ENCODE assay signal across 34 cellular contexts in genomic region chr10:46046261-46046660, GRCh38. TPM values are rescaled to one million over a fixed set of nuclear protein-coding genes. Genes with fewer than 3 reads are reported as not detected.
"Had no signal": no experiment of that assay in that cellular context is flagged by ENCODE, and none has a peak within 500 bp of the region (broad histone marks: within the 10 kb centered on the region; RNA-seq: fewer than 3 reads in every experiment).

A gene with protein sequence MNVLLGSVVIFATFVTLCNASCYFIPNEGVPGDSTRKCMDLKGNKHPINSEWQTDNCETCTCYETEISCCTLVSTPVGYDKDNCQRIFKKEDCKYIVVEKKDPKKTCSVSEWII (minus strand): TSS chr10:46046269. CDS start chr10:46046237, 32 bp downstream.

- DNase-seq: activated CD4-positive, alpha-beta memory T cell treated with anti-CD3 and anti-CD28 coated beads, Interleukin-2, amount 10 ng/mL, durations not matched to agents 7 days and 5 days; activated CD4-positive, alpha-beta T cell treated with anti-CD3 and anti-CD28 coated beads for 1 hour; activated CD4-positive, alpha-beta T cell treated with anti-CD3 and anti-CD28 coated beads for 4 hours; activated CD4-positive, alpha-beta T cell treated with anti-CD3 and anti-CD28 coated beads, Interleukin-2, amount 10 ng/mL, durations not matched to agents 7 days and 5 days; activated CD4-positive, alpha-beta T cell treated with anti-CD3 and anti-CD28 coated beads, Interleukin-2, amount 50 U/mL, for 4 hours; activated CD8-positive, alpha-beta memory T cell treated with anti-CD3 and anti-CD28 coated beads, Interleukin-2, amount 50 U/mL, for 48 hours; activated gamma-delta T cell; activated naive CD4-positive, alpha-beta T cell; activated naive CD4-positive, alpha-beta T cell treated with anti-CD3 and anti-CD28 coated beads, Interleukin-2, amount 10 ng/mL, durations not matched to agents 7 days and 5 days; activated naive CD8-positive, alpha-beta T cell treated with anti-CD3 and anti-CD28 coated beads, Interleukin-2, amount 10 ng/mL, durations not matched to agents 7 days and 5 days; activated T-cell treated with anti-CD3 and anti-CD28 coated beads for 4 hours; activated T-cell treated with anti-CD3 and anti-CD28 coated beads, Interleukin-2, amount 50 U/mL, for 24 hours; activated T-cell treated with anti-CD3 and anti-CD28 coated beads, Interleukin-2, amount 50 U/mL, for 72 hours; brain microvascular endothelial cell; dorsolateral prefrontal cortex; effector memory CD4-positive, alpha-beta T cell; erythroblast; foreskin keratinocyte; gastrocnemius medialis; glutamatergic neuron; heart left ventricle; T-helper 2 cell had no signal

- H3K4me1 ChIP-seq: ascending aorta, foreskin keratinocyte, gastrocnemius medialis, heart left ventricle had no signal

- H3K4me1 Mint-ChIP-seq: activated CD4-positive, alpha-beta memory T cell treated with anti-CD3 and anti-CD28 coated beads, Interleukin-2, amount 10 ng/mL, durations not matched to agents 7 days and 5 days; activated CD4-positive, alpha-beta T cell treated with anti-CD3 and anti-CD28 coated beads, Interleukin-2, amount 10 ng/mL, durations not matched to agents 7 days and 5 days; activated naive CD4-positive, alpha-beta T cell treated with anti-CD3 and anti-CD28 coated beads, Interleukin-2, amount 10 ng/mL, durations not matched to agents 7 days and 5 days; activated naive CD8-positive, alpha-beta T cell treated with anti-CD3 and anti-CD28 coated beads, Interleukin-2, amount 10 ng/mL, durations not matched to agents 7 days and 5 days; central memory CD8-positive, alpha-beta T cell had no signal

- H3K4me3 ChIP-seq: ascending aorta, coronary artery, dorsolateral prefrontal cortex, esophagus muscularis mucosa, gastrocnemius medialis, heart left ventricle had no signal

- H3K9me3 ChIP-seq: ascending aorta, esophagus muscularis mucosa, gastrocnemius medialis, heart left ventricle had no signal

- ATAC-seq: activated naive CD4-positive, alpha-beta T cell treated with anti-CD3 and anti-CD28 coated beads, Interleukin-2, amount 50 U/mL, for 72 hours; activated T-cell treated with anti-CD3 and anti-CD28 coated beads, Interleukin-2, amount 50 U/mL, for 72 hours; foreskin keratinocyte; gastrocnemius medialis; heart left ventricle; WTC11 had no signal

- FAIRE-seq: bronchial epithelial cell, TTC549 had no signal

- H3K4me3 Mint-ChIP-seq: activated CD4-positive, alpha-beta memory T cell treated with anti-CD3 and anti-CD28 coated beads, Interleukin-2, amount 10 ng/mL, durations not matched to agents 7 days and 5 days; activated CD4-positive, alpha-beta T cell treated with anti-CD3 and anti-CD28 coated beads, Interleukin-2, amount 10 ng/mL, durations not matched to agents 7 days and 5 days; activated naive CD4-positive, alpha-beta T cell treated with anti-CD3 and anti-CD28 coated beads, Interleukin-2, amount 10 ng/mL, durations not matched to agents 7 days and 5 days; activated naive CD8-positive, alpha-beta T cell treated with anti-CD3 and anti-CD28 coated beads, Interleukin-2, amount 10 ng/mL, durations not matched to agents 7 days and 5 days; activated T-cell treated with anti-CD3 and anti-CD28 coated beads, Interleukin-2, amount 50 U/mL, for 24 hours; activated T-cell treated with anti-CD3 and anti-CD28 coated beads, Interleukin-2, amount 50 U/mL, for 72 hours; central memory CD8-positive, alpha-beta T cell; dendritic cell treated with granulocyte-macrophage colony-stimulating factor and Interleukin-4, amounts not matched to agents 40 ng/mL and 50 ng/mL, for 4 days; WTC11 had no signal

- H3K9me3 Mint-ChIP-seq: activated CD4-positive, alpha-beta memory T cell treated with anti-CD3 and anti-CD28 coated beads, Interleukin-2, amount 10 ng/mL, durations not matched to agents 7 days and 5 days; activated CD4-positive, alpha-beta T cell treated with anti-CD3 and anti-CD28 coated beads, Interleukin-2, amount 10 ng/mL, durations not matched to agents 7 days and 5 days; activated naive CD4-positive, alpha-beta T cell treated with anti-CD3 and anti-CD28 coated beads, Interleukin-2, amount 10 ng/mL, durations not matched to agents 7 days and 5 days; activated naive CD4-positive, alpha-beta T cell treated with anti-CD3 and anti-CD28 coated beads, Interleukin-2, amount 50 U/mL, for 72 hours; activated naive CD8-positive, alpha-beta T cell treated with anti-CD3 and anti-CD28 coated beads, Interleukin-2, amount 10 ng/mL, durations not matched to agents 7 days and 5 days; activated T-cell treated with anti-CD3 and anti-CD28 coated beads, Interleukin-2, amount 50 U/mL, for 24 hours; activated T-cell treated with anti-CD3 and anti-CD28 coated beads, Interleukin-2, amount 50 U/mL, for 72 hours; central memory CD8-positive, alpha-beta T cell; dendritic cell treated with granulocyte-macrophage colony-stimulating factor and Interleukin-4, amounts not matched to agents 40 ng/mL and 50 ng/mL, for 4 days; WTC11 had no signal

- H3K27ac Mint-ChIP-seq: activated CD4-positive, alpha-beta memory T cell treated with anti-CD3 and anti-CD28 coated beads, Interleukin-2, amount 10 ng/mL, durations not matched to agents 7 days and 5 days; activated CD4-positive, alpha-beta T cell treated with anti-CD3 and anti-CD28 coated beads, Interleukin-2, amount 10 ng/mL, durations not matched to agents 7 days and 5 days; activated naive CD4-positive, alpha-beta T cell treated with anti-CD3 and anti-CD28 coated beads, Interleukin-2, amount 10 ng/mL, durations not matched to agents 7 days and 5 days; activated naive CD4-positive, alpha-beta T cell treated with anti-CD3 and anti-CD28 coated beads, Interleukin-2, amount 50 U/mL, for 72 hours; activated naive CD8-positive, alpha-beta T cell treated with anti-CD3 and anti-CD28 coated beads, Interleukin-2, amount 10 ng/mL, durations not matched to agents 7 days and 5 days; activated T-cell treated with anti-CD3 and anti-CD28 coated beads, Interleukin-2, amount 50 U/mL, for 24 hours; activated T-cell treated with anti-CD3 and anti-CD28 coated beads, Interleukin-2, amount 50 U/mL, for 72 hours; dendritic cell treated with granulocyte-macrophage colony-stimulating factor and Interleukin-4, amounts not matched to agents 40 ng/mL and 50 ng/mL, for 4 days; WTC11 had no signal

- H3K27ac ChIP-seq: ascending aorta, brain microvascular endothelial cell, coronary artery, dorsolateral prefrontal cortex, esophagus muscularis mucosa, foreskin keratinocyte, gastrocnemius medialis, heart left ventricle had no signal

- H3K36me3 Mint-ChIP-seq: activated naive CD4-positive, alpha-beta T cell treated with anti-CD3 and anti-CD28 coated beads, Interleukin-2, amount 10 ng/mL, durations not matched to agents 7 days and 5 days; activated naive CD4-positive, alpha-beta T cell treated with anti-CD3 and anti-CD28 coated beads, Interleukin-2, amount 50 U/mL, for 72 hours; activated naive CD8-positive, alpha-beta T cell treated with anti-CD3 and anti-CD28 coated beads, Interleukin-2, amount 10 ng/mL, durations not matched to agents 7 days and 5 days; WTC11 had no signal

- H3K27me3 ChIP-seq: ascending aorta, brain microvascular endothelial cell had no signal

- H3K27me3 Mint-ChIP-seq: activated T-cell treated with anti-CD3 and anti-CD28 coated beads, Interleukin-2, amount 50 U/mL, for 24 hours had no signal

- H3K36me3 ChIP-seq: ascending aorta, brain microvascular endothelial cell, esophagus muscularis mucosa, gastrocnemius medialis, heart left ventricle had no signal

RNA-seq across cellular contexts. Expression of the gene that starts here (rescaled TPM):
- total RNA-seq: activated CD4-positive, alpha-beta memory T cell treated with anti-CD3 and anti-CD28 coated beads, Interleukin-2, amount 10 ng/mL, durations not matched to agents 7 days and 5 days; activated CD4-positive, alpha-beta T cell treated with anti-CD3 and anti-CD28 coated beads, Interleukin-2, amount 10 ng/mL, durations not matched to agents 7 days and 5 days; activated naive CD4-positive, alpha-beta T cell treated with anti-CD3 and anti-CD28 coated beads, Interleukin-2, amount 50 U/mL, for 72 hours; activated naive CD8-positive, alpha-beta T cell treated with anti-CD3 and anti-CD28 coated beads, Interleukin-2, amount 10 ng/mL, durations not matched to agents 7 days and 5 days; activated T-cell treated with anti-CD3 and anti-CD28 coated beads, Interleukin-2, amount 50 U/mL, for 72 hours; ascending aorta; cardiac septum; cerebellum; dorsolateral prefrontal cortex; esophagus muscularis mucosa; foreskin keratinocyte; gastrocnemius medialis; heart left ventricle; T-helper 1 cell treated with Interleukin-12 subunit alpha and Interleukin-12 subunit beta and Interleukin-4 antibody, amounts not matched to agents 30 ng/mL and 1 ng/mL, for 36 hours; WTC11 had no signal
- polyA plus RNA-seq: foreskin keratinocyte, heart left ventricle had no signal
